ENCODE assay signal across 10 cellular contexts in the genomic region with DNA sequence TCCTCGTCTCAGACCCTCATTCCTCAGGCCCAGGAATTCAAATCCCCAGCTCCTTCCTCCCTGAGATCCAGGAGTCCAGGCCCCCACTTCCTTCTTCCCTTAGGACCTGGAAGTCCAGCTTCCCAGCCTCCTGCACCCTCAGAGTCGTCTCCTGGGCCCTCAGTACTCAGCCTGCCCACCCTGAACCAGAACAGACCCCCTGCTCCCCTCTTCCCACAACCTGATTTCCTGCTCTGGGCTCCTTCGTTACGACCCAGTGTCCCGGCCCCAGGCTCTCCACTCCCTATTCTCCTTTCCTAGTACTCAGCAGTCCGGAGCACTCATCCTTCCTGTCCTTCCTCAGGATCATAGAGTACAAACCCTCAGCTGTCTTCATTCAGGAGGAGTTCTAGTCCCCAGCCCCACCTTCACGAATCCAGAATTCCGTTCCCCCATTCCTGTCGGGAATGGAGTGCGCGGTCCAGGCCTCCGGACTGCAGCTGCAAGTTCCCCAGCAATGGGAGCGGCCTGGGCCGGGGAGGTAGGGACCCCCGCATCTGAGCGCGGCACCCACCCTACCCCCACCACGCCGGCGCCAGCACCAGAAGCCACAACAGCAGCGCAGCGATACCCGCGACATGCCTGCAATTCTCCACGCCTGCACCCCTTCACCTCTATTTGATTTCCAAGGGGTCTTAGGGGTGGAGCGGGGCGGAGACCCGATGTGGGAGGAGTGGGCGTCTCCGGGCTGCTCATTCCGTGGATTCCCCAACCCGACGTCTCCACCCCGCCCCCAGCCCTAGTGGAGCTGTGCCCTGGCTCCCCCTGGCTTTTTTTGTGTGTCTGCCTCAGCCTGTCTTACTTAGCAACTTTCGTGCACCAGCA. TPM values are rescaled to one million over a fixed set of nuclear protein-coding genes. Genes with fewer than 3 reads are reported as not detected.
DNase-seq lines count a peak whose midpoint lies in the region; ATAC-seq and TF ChIP-seq lines count a peak whose summit lies in the region.
"Had no signal": no experiment of that assay in that cellular context is flagged by ENCODE, and none has a peak within 500 bp of the region (broad histone marks: within the 10 kb centered on the region; RNA-seq: fewer than 3 reads in every experiment).

No MANE protein-coding gene starts in this region.

- H3K9me3 Mint-ChIP-seq in activated CD8-positive, alpha-beta memory T cell treated with anti-CD3 and anti-CD28 coated beads, Interleukin-2, amount 10 ng/mL, durations not matched to agents 7 days and 5 days (ENCODE audit: low read depth): no peaks in the 10 kb centered on the region

- H3K4me3 ChIP-seq in thyroid gland (replicated peaks in 1 of 3): peak overlapping the region in 1 of 3 donors; percentile 12

- TF ChIP-seq CTCF in thyroid gland (IDR thresholded peaks at IDR 0.05): no peak

- peaks cover 28% of the 10 kb centered on the region for H3K27me3 Mint-ChIP-seq in activated CD8-positive, alpha-beta memory T cell treated with anti-CD3 and anti-CD28 coated beads, Interleukin-2, amount 10 ng/mL, durations not matched to agents 7 days and 5 days

- peaks cover 38% of the 10 kb centered on the region for H3K4me1 Mint-ChIP-seq in activated CD8-positive, alpha-beta memory T cell treated with anti-CD3 and anti-CD28 coated beads, Interleukin-2, amount 10 ng/mL, durations not matched to agents 7 days and 5 days

- H3K27ac ChIP-seq in angular gyrus (ENCODE audit: low read depth, low read length) (peak overlapping the region; percentile 48), thyroid gland (peak overlapping the region; percentile 72 to 76 (median 74))

- intact Hi-C loops in thyroid gland (cut with DNase I): no loop called here

- H3K4me1 ChIP-seq in thyroid gland: peaks cover 26 to 62% of the 10 kb centered on the region in 2 donors

- peaks cover 16% of the 10 kb centered on the region for H3K36me3 Mint-ChIP-seq in activated CD8-positive, alpha-beta memory T cell treated with anti-CD3 and anti-CD28 coated beads, Interleukin-2, amount 10 ng/mL, durations not matched to agents 7 days and 5 days

- ATAC-seq in activated CD8-positive, alpha-beta memory T cell treated with anti-CD3 and anti-CD28 coated beads, Interleukin-2, amount 10 ng/mL, durations not matched to agents 7 days and 5 days: no peak
- ATAC-seq in GM18498 (IDR thresholded peaks at IDR 0.05; ENCODE audit: unreplicated experiment) (no peak), GM19023 (IDR thresholded peaks at IDR 0.05; ENCODE audit: unreplicated experiment) (no peak), HG02759 (IDR thresholded peaks at IDR 0.05; ENCODE audit: unreplicated experiment) (no peak)

- DNase-seq in activated CD8-positive, alpha-beta memory T cell treated with anti-CD3 and anti-CD28 coated beads, Interleukin-2, amount 10 ng/mL, durations not matched to agents 7 days and 5 days: peak; percentile 42
- DNase-seq in activated CD8-positive, alpha-beta memory T cell treated with anti-CD3 and anti-CD28 coated beads, Interleukin-2, amount 50 U/mL, for 48 hours: no peak
- DNase-seq in left kidney (ENCODE audit: low read depth, low spot score) (peak; percentile 77), thyroid gland (peak in 1 of 2 donors; percentile 43)

- peak overlapping the region; percentile 54 for H3K4me3 Mint-ChIP-seq in activated CD8-positive, alpha-beta memory T cell treated with anti-CD3 and anti-CD28 coated beads, Interleukin-2, amount 10 ng/mL, durations not matched to agents 7 days and 5 days

- CTCF ChIA-PET in activated CD8-positive, alpha-beta memory T cell treated with anti-CD3 and anti-CD28 coated beads, Interleukin-2, amount 10 ng/mL, durations not matched to agents 7 days and 5 days (lab: Charles Lee): interaction anchor here (1.0 to 1.3 kb wide), 3 partner anchors 34 to 177 kb away, joined by 4 to 7 read pairs (median 5); partner anchors contain the start of genes ACTMAP and RAB4B

- no peak for TF ChIP-seq POLR2A in thyroid gland (IDR thresholded peaks at IDR 0.05)

- peak overlapping the region; percentile 37 for H3K27ac Mint-ChIP-seq in activated CD8-positive, alpha-beta memory T cell treated with anti-CD3 and anti-CD28 coated beads, Interleukin-2, amount 10 ng/mL, durations not matched to agents 7 days and 5 days

- peaks cover 13 to 22% of the 10 kb centered on the region in 2 donors for H3K36me3 ChIP-seq in thyroid gland

- no peaks in the 10 kb centered on the region for H3K9me3 ChIP-seq in thyroid gland

- 36 to 41% methylated on average over 22 to 35 of the region's 35 CpGs for whole genome bisulfite sequencing in thyroid gland, 2 donors

- H3K27me3 ChIP-seq in thyroid gland: no peaks in the 10 kb centered on the region

RNA-seq across cellular contexts. Expression of gene EGLN2, which starts 12.7 kb away (rescaled TPM):
- 100 to 1,000 TPM; 101 to 105 TPM for total RNA-seq in activated CD8-positive, alpha-beta memory T cell treated with anti-CD3 and anti-CD28 coated beads, Interleukin-2, amount 10 ng/mL, durations not matched to agents 7 days and 5 days
- 100 to 1,000 TPM in 2 of 4 donors, 10 to 100 TPM in 2; 94.2 to 120 (median 105) TPM for total RNA-seq in thyroid gland

RNA-seq across cellular contexts. Expression of gene RAB4B, which starts 33.7 kb away (rescaled TPM):
- 10 to 100 TPM; 36.2 to 56.7 TPM for total RNA-seq in activated CD8-positive, alpha-beta memory T cell treated with anti-CD3 and anti-CD28 coated beads, Interleukin-2, amount 10 ng/mL, durations not matched to agents 7 days and 5 days
- total RNA-seq in thyroid gland: 10 to 100 TPM; 21.5 to 56.6 (median 31.5) TPM

RNA-seq across cellular contexts. Expression of gene MIA, which starts 36.4 kb away (rescaled TPM):
- total RNA-seq in activated CD8-positive, alpha-beta memory T cell treated with anti-CD3 and anti-CD28 coated beads, Interleukin-2, amount 10 ng/mL, durations not matched to agents 7 days and 5 days: not detected
- total RNA-seq in thyroid gland: not detected
- total RNA-seq: Daoy, M059J had no signal

RNA-seq across cellular contexts. Expression of gene CYP2A6, which starts 38.5 kb away (rescaled TPM):
- not detected for total RNA-seq in activated CD8-positive, alpha-beta memory T cell treated with anti-CD3 and anti-CD28 coated beads, Interleukin-2, amount 10 ng/mL, durations not matched to agents 7 days and 5 days
- total RNA-seq in thyroid gland: not detected
- total RNA-seq: Daoy, M059J had no signal
